17 cellular contexts compared by ENCODE assay signal in the genomic region with DNA sequence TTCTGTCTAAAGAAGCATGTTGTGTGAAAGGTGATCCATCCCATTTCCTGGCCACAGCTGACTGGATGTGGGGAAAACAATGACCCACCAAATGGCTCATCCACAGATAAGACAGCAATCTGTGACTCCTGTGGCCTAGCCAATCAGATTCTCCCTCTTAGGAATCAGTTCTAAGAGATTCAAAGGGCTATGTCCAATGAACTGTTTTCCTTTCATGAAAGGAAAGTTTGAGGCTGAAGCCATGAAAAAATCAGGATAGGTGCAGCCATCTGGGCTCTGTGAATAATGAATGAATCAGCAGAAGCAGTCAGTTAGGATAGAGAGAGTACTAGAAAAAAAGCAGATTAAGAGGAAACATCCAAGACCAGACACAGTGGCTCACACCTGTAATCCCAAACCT.
DNase-seq lines count a peak whose midpoint lies in the region; FAIRE-seq and TF ChIP-seq lines count a peak whose summit lies in the region.
"Had no signal": no experiment of that assay in that cellular context is flagged by ENCODE, and none has a peak within 500 bp of the region (broad histone marks: within the 10 kb centered on the region; RNA-seq: fewer than 3 reads in every experiment).

No MANE protein-coding gene starts in this region.

- TF ChIP-seq CTCF in parathyroid adenoma (IDR thresholded peaks at IDR 0.05): no peak

- no peaks in the 10 kb centered on the region for H3K79me2 ChIP-seq in parathyroid adenoma

- peak; percentile 70 for DNase-seq in ELR (ENCODE audit: low read depth)
- DNase-seq in NCI-H226: peak; percentile 90
- no peak for DNase-seq in epithelial cell of prostate (ENCODE audit: low read depth, low spot score)
- no peak for DNase-seq in stimulated activated CD4-positive, alpha-beta T cell treated with anti-CD3 and anti-CD28 coated beads, Interleukin-12 subunit alpha, Interleukin-12 subunit beta, amount 100 ng/mL, for 4 hours
- DNase-seq in small intestine: no peak
- no peak for DNase-seq in NCI-H774 (lab: John Stamatoyannopoulos, UW)
- DNase-seq in NCI-H2029 (lab: John Stamatoyannopoulos, UW): no peak
- DNase-seq: activated CD4-positive, alpha-beta T cell treated with anti-CD3 and anti-CD28 coated beads for 4 hours; aorta; CD8-positive, alpha-beta T cell; effector memory CD4-positive, alpha-beta T cell; left ventricle myocardium inferior; NCI-H2227 treated with DMSO at 0.1 percent for 48 hours; sigmoid colon; T-helper 17 cell had no signal

- H3K9me3 ChIP-seq in parathyroid adenoma (ENCODE audit: control insufficient read depth, low read length) (no peaks in the 10 kb centered on the region), small intestine (ENCODE audit: control insufficient read depth, low read depth) (no peaks in the 10 kb centered on the region)
- H3K9me3 ChIP-seq: left ventricle myocardium inferior, sigmoid colon had no signal

- peak overlapping the region; percentile 61 for H3K27ac ChIP-seq in epithelial cell of prostate
- H3K27ac ChIP-seq in parathyroid adenoma: no peak overlapping the region
- H3K27ac ChIP-seq in small intestine (ENCODE audit: low read depth in 1 of 2, low read length in 1 of 2): no peak overlapping the region
- H3K27ac ChIP-seq: left ventricle myocardium inferior, neural progenitor cell, sigmoid colon had no signal

- H3K4me2 ChIP-seq in parathyroid adenoma (ENCODE audit: low read length): no peak overlapping the region
- H3K4me2 ChIP-seq: neural progenitor cell had no signal

- no peaks in the 10 kb centered on the region for H3K4me1 ChIP-seq in parathyroid adenoma
- no peaks in the 10 kb centered on the region for H3K4me1 ChIP-seq in small intestine (ENCODE audit: control insufficient read depth in 2 of 2, insufficient read depth in 1 of 2, low read depth in 1 of 2, low read length in 1 of 2)
- H3K4me1 ChIP-seq: left ventricle myocardium inferior, neural progenitor cell had no signal

- H3K4me3 ChIP-seq in parathyroid adenoma (ENCODE audit: low read depth, low read length) (no peak overlapping the region), small intestine (ENCODE audit: low read depth in 1 of 2, low read length in 2 of 2) (no peak overlapping the region)
- H3K4me3 ChIP-seq: left ventricle myocardium inferior, neural progenitor cell, sigmoid colon had no signal

- no peaks in the 10 kb centered on the region for H3K27me3 ChIP-seq in parathyroid adenoma (ENCODE audit: control insufficient read depth, insufficient read depth, low read length)
- H3K27me3 ChIP-seq in small intestine (ENCODE audit: control insufficient read depth in 2 of 2, insufficient read depth in 2 of 2, low read length in 2 of 2): no peaks in the 10 kb centered on the region
- H3K27me3 ChIP-seq: neural progenitor cell, sigmoid colon had no signal

- peak overlapping the region; percentile 53 for H2AFZ ChIP-seq in parathyroid adenoma
- H2AFZ ChIP-seq: neural progenitor cell had no signal

- no peaks in the 10 kb centered on the region for H3K36me3 ChIP-seq in parathyroid adenoma (ENCODE audit: control insufficient read depth, insufficient read depth, low read length)
- no peaks in the 10 kb centered on the region for H3K36me3 ChIP-seq in small intestine (ENCODE audit: control insufficient read depth in 2 of 2, insufficient read depth in 2 of 2, low read length in 2 of 2)
- H3K36me3 ChIP-seq: left ventricle myocardium inferior, neural progenitor cell, sigmoid colon had no signal

- H3K9ac ChIP-seq in parathyroid adenoma: no peak overlapping the region
- H3K9ac ChIP-seq: neural progenitor cell had no signal

- FAIRE-seq in small intestine (lab: Jason Lieb, UNC): no peak

Comparison
In these comparisons a context has a peak if more than half of its experiments do, and no peak if none do; other contexts are left out.
1. DNase-seq: peak in ELR (single experiment) and NCI-H226 (single experiment); none in epithelial cell of prostate (single experiment), stimulated activated CD4-positive, alpha-beta T cell treated with anti-CD3 and anti-CD28 coated beads, Interleukin-12 subunit alpha, Interleukin-12 subunit beta, amount 100 ng/mL, for 4 hours (single experiment), small intestine (single experiment), NCI-H774 (single experiment) and NCI-H2029 (single experiment).